ENCODE assay signal across 29 cellular contexts in genomic region chr7:4439444-4439843, GRCh38.
"Had no signal": no experiment of that assay in that cellular context is flagged by ENCODE, and none has a peak within 500 bp of the region (broad histone marks: within the 10 kb centered on the region; RNA-seq: fewer than 3 reads in every experiment).

No MANE protein-coding gene starts in this region.

- H3K4me1 Mint-ChIP-seq: activated CD4-positive, alpha-beta memory T cell treated with anti-CD3 and anti-CD28 coated beads, Interleukin-2, amount 10 ng/mL, durations not matched to agents 7 days and 5 days; activated CD4-positive, alpha-beta T cell treated with anti-CD3 and anti-CD28 coated beads, Interleukin-2, amount 10 ng/mL, durations not matched to agents 7 days and 5 days; activated naive CD4-positive, alpha-beta T cell treated with anti-CD3 and anti-CD28 coated beads, Interleukin-2, amount 10 ng/mL, durations not matched to agents 7 days and 5 days; WTC11 had no signal

- H3K27ac Mint-ChIP-seq: activated CD4-positive, alpha-beta memory T cell treated with anti-CD3 and anti-CD28 coated beads, Interleukin-2, amount 10 ng/mL, durations not matched to agents 7 days and 5 days; activated CD4-positive, alpha-beta T cell treated with anti-CD3 and anti-CD28 coated beads, Interleukin-2, amount 10 ng/mL, durations not matched to agents 7 days and 5 days; activated naive CD4-positive, alpha-beta T cell treated with anti-CD3 and anti-CD28 coated beads, Interleukin-2, amount 10 ng/mL, durations not matched to agents 7 days and 5 days; activated naive CD8-positive, alpha-beta T cell; activated T-cell treated with anti-CD3 and anti-CD28 coated beads, Interleukin-2, amount 50 U/mL, for 24 hours; activated T-cell treated with anti-CD3 and anti-CD28 coated beads, Interleukin-2, amount 50 U/mL, for 72 hours; effector memory CD8-positive, alpha-beta T cell; WTC11 had no signal

- H3K27me3 Mint-ChIP-seq: activated CD4-positive, alpha-beta memory T cell treated with anti-CD3 and anti-CD28 coated beads, Interleukin-2, amount 10 ng/mL, durations not matched to agents 7 days and 5 days; activated CD4-positive, alpha-beta T cell treated with anti-CD3 and anti-CD28 coated beads, Interleukin-2, amount 10 ng/mL, durations not matched to agents 7 days and 5 days had no signal

- ATAC-seq: activated T-cell treated with anti-CD3 and anti-CD28 coated beads, Interleukin-2, amount 50 U/mL, for 72 hours; effector memory CD8-positive, alpha-beta T cell; WTC11 had no signal

- H3K36me3 Mint-ChIP-seq: activated naive CD4-positive, alpha-beta T cell treated with anti-CD3 and anti-CD28 coated beads, Interleukin-2, amount 10 ng/mL, durations not matched to agents 7 days and 5 days; activated naive CD8-positive, alpha-beta T cell had no signal

- H3K9me3 Mint-ChIP-seq: activated naive CD4-positive, alpha-beta T cell treated with anti-CD3 and anti-CD28 coated beads, Interleukin-2, amount 10 ng/mL, durations not matched to agents 7 days and 5 days; activated T-cell treated with anti-CD3 and anti-CD28 coated beads, Interleukin-2, amount 50 U/mL, for 24 hours; effector memory CD8-positive, alpha-beta T cell had no signal

- H3K4me3 Mint-ChIP-seq: activated CD4-positive, alpha-beta memory T cell treated with anti-CD3 and anti-CD28 coated beads, Interleukin-2, amount 10 ng/mL, durations not matched to agents 7 days and 5 days; activated CD4-positive, alpha-beta T cell treated with anti-CD3 and anti-CD28 coated beads, Interleukin-2, amount 10 ng/mL, durations not matched to agents 7 days and 5 days; activated naive CD4-positive, alpha-beta T cell treated with anti-CD3 and anti-CD28 coated beads, Interleukin-2, amount 10 ng/mL, durations not matched to agents 7 days and 5 days; activated naive CD8-positive, alpha-beta T cell; activated T-cell treated with anti-CD3 and anti-CD28 coated beads, Interleukin-2, amount 50 U/mL, for 24 hours; activated T-cell treated with anti-CD3 and anti-CD28 coated beads, Interleukin-2, amount 50 U/mL, for 72 hours; effector memory CD8-positive, alpha-beta T cell; WTC11 had no signal

- H3K27ac ChIP-seq: brain microvascular endothelial cell, esophagus squamous epithelium had no signal

- FAIRE-seq: astrocyte, bronchial epithelial cell, colon had no signal

- DNase-seq: activated CD4-positive, alpha-beta memory T cell treated with anti-CD3 and anti-CD28 coated beads, Interleukin-2, amount 10 ng/mL, durations not matched to agents 7 days and 5 days; activated CD4-positive, alpha-beta T cell treated with anti-CD3 and anti-CD28 coated beads for 1 hour; activated CD4-positive, alpha-beta T cell treated with anti-CD3 and anti-CD28 coated beads for 4 hours; activated CD4-positive, alpha-beta T cell treated with anti-CD3 and anti-CD28 coated beads, Interleukin-2, amount 10 ng/mL, durations not matched to agents 7 days and 5 days; activated CD4-positive, alpha-beta T cell treated with anti-CD3 and anti-CD28 coated beads, Interleukin-2, amount 50 U/mL, for 4 hours; activated CD8-positive, alpha-beta memory T cell treated with anti-CD3 and anti-CD28 coated beads, Interleukin-2, amount 50 U/mL, for 48 hours; activated gamma-delta T cell; activated naive CD4-positive, alpha-beta T cell; activated naive CD4-positive, alpha-beta T cell treated with anti-CD3 and anti-CD28 coated beads, Interleukin-2, amount 10 ng/mL, durations not matched to agents 7 days and 5 days; activated T-cell treated with anti-CD3 and anti-CD28 coated beads for 4 hours; activated T-cell treated with anti-CD3 and anti-CD28 coated beads, Interleukin-2, amount 50 U/mL, for 24 hours; activated T-cell treated with anti-CD3 and anti-CD28 coated beads, Interleukin-2, amount 50 U/mL, for 72 hours; amniotic stem cell; anterior cingulate cortex; brain microvascular endothelial cell; caudate nucleus; cortex of kidney; dermis blood vessel endothelial cell; effector CD4-positive, alpha-beta T cell; effector memory CD8-positive, alpha-beta T cell; erythroblast; esophagus squamous epithelium; foreskin melanocyte; T-helper 2 cell had no signal
